Comparison of ENCODE assay signal across 25 cellular contexts in the genomic region with DNA sequence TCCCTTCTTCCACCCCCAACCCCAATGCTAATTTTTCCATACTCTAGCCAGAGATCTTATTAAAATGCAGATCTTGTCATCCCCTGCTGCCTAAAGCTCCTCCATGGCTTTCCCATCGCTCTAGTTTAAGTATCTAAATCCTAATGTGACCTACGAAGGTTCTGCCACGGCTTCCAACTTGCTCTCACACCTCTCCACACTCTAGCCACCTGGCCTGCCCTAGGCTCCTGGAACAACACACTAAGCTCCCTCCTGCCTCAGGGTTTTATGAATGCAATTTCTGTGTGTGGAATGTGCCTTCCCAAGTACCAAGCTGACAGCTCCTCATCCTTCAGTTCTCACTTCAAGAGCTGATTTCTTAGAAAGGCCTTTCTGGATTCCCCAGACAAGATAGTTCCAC. TPM values are rescaled to one million over a fixed set of nuclear protein-coding genes. Genes with fewer than 3 reads are reported as not detected.
"Had no signal": no experiment of that assay in that cellular context is flagged by ENCODE, and none has a peak within 500 bp of the region (broad histone marks: within the 10 kb centered on the region; RNA-seq: fewer than 3 reads in every experiment).

No MANE protein-coding gene starts in this region.

- H3K4me3 Mint-ChIP-seq: activated CD4-positive, alpha-beta memory T cell treated with anti-CD3 and anti-CD28 coated beads, Interleukin-2, amount 10 ng/mL, durations not matched to agents 7 days and 5 days; activated CD4-positive, alpha-beta T cell treated with anti-CD3 and anti-CD28 coated beads, Interleukin-2, amount 10 ng/mL, durations not matched to agents 7 days and 5 days; activated naive CD8-positive, alpha-beta T cell; activated T-cell treated with anti-CD3 and anti-CD28 coated beads, Interleukin-2, amount 50 U/mL, for 4 hours; nephron; stimulated activated memory B cell treated with anti-CD40 and anti-IgM and Interleukin-4, amounts not matched to agents 10 μg/mL and 1 μg/mL and 100 μg/mL, for 72 hours; stimulated activated naive CD8-positive, alpha-beta T cell treated with anti-CD3 and anti-CD28 coated beads, Interleukin-15, amount 100 ng/mL, for 72 hours had no signal

- ATAC-seq: activated T-cell treated with anti-CD3 and anti-CD28 coated beads, Interleukin-2, amount 50 U/mL, for 4 hours; body of pancreas; stimulated activated memory B cell treated with anti-CD40 and anti-IgM and Interleukin-4, amounts not matched to agents 10 μg/mL and 1 μg/mL and 100 μg/mL, for 72 hours; stimulated activated naive CD8-positive, alpha-beta T cell treated with anti-CD3 and anti-CD28 coated beads, Interleukin-15, amount 100 ng/mL, for 72 hours; upper lobe of right lung had no signal

- H3K27me3 Mint-ChIP-seq: activated CD4-positive, alpha-beta memory T cell treated with anti-CD3 and anti-CD28 coated beads, Interleukin-2, amount 10 ng/mL, durations not matched to agents 7 days and 5 days; activated CD4-positive, alpha-beta T cell treated with anti-CD3 and anti-CD28 coated beads, Interleukin-2, amount 10 ng/mL, durations not matched to agents 7 days and 5 days; activated naive CD8-positive, alpha-beta T cell; stimulated activated memory B cell treated with anti-CD40 and anti-IgM and Interleukin-4, amounts not matched to agents 10 μg/mL and 1 μg/mL and 100 μg/mL, for 72 hours; stimulated activated naive CD8-positive, alpha-beta T cell treated with anti-CD3 and anti-CD28 coated beads, Interleukin-15, amount 100 ng/mL, for 72 hours had no signal

- DNase-seq: activated CD4-positive, alpha-beta memory T cell treated with anti-CD3 and anti-CD28 coated beads, Interleukin-2, amount 10 ng/mL, durations not matched to agents 7 days and 5 days; activated CD4-positive, alpha-beta T cell treated with anti-CD3 and anti-CD28 coated beads for 1 hour; activated CD4-positive, alpha-beta T cell treated with anti-CD3 and anti-CD28 coated beads, Interleukin-2, amount 10 ng/mL, durations not matched to agents 7 days and 5 days; activated CD8-positive, alpha-beta memory T cell treated with anti-CD3 and anti-CD28 coated beads, Interleukin-2, amount 50 U/mL, for 48 hours; activated naive CD4-positive, alpha-beta T cell; activated T-cell treated with anti-CD3 and anti-CD28 coated beads, Interleukin-2, amount 50 U/mL, for 4 hours; anterior cingulate cortex; body of pancreas; cortex of kidney; esophagus squamous epithelium; left ventricle myocardium inferior; retina; stimulated activated CD4-positive, alpha-beta T cell treated with anti-CD3 and anti-CD28 coated beads, Interleukin-1b, Interleukin-23, amount 100 ng/mL, for 48 hours; stimulated activated CD4-positive, alpha-beta T cell treated with anti-CD3 and anti-CD28 coated beads, Interleukin-4, amount 100 ng/mL, for 4 hours; stimulated activated CD8-positive, alpha-beta memory T cell treated with anti-CD3 and anti-CD28 coated beads, Interleukin-4, amount 100 ng/mL, for 48 hours; stimulated activated naive CD8-positive, alpha-beta T cell treated with anti-CD3 and anti-CD28 coated beads, Interleukin-15, amount 100 ng/mL, for 72 hours; T-helper 9 cell; thyroid gland; upper lobe of right lung had no signal

- H3K9me3 Mint-ChIP-seq: activated CD4-positive, alpha-beta memory T cell treated with anti-CD3 and anti-CD28 coated beads, Interleukin-2, amount 10 ng/mL, durations not matched to agents 7 days and 5 days; activated CD4-positive, alpha-beta T cell treated with anti-CD3 and anti-CD28 coated beads, Interleukin-2, amount 10 ng/mL, durations not matched to agents 7 days and 5 days; activated T-cell treated with anti-CD3 and anti-CD28 coated beads, Interleukin-2, amount 50 U/mL, for 4 hours; activated T-helper 2 cell treated with anti-CD3 and anti-CD28 coated beads, Interferon-gamma antibody, Interleukin-2, Interleukin-4, amounts not matched to agents 10 μg/mL and 5 μg/mL and 100 μg/mL, durations not matched to agents 14 hours and 24 hours and 36 hours; nephron; stimulated activated memory B cell treated with anti-CD40 and anti-IgM and Interleukin-4, amounts not matched to agents 10 μg/mL and 1 μg/mL and 100 μg/mL, for 72 hours; stimulated activated naive CD8-positive, alpha-beta T cell treated with anti-CD3 and anti-CD28 coated beads, Interleukin-15, amount 100 ng/mL, for 72 hours had no signal

- H3K9me3 ChIP-seq: body of pancreas, esophagus squamous epithelium, left ventricle myocardium inferior, neutrophil, thyroid gland, upper lobe of right lung had no signal

- H3K27ac Mint-ChIP-seq: activated CD4-positive, alpha-beta memory T cell treated with anti-CD3 and anti-CD28 coated beads, Interleukin-2, amount 10 ng/mL, durations not matched to agents 7 days and 5 days; activated CD4-positive, alpha-beta T cell treated with anti-CD3 and anti-CD28 coated beads, Interleukin-2, amount 10 ng/mL, durations not matched to agents 7 days and 5 days; activated T-helper 2 cell treated with anti-CD3 and anti-CD28 coated beads, Interferon-gamma antibody, Interleukin-2, Interleukin-4, amounts not matched to agents 10 μg/mL and 5 μg/mL and 100 μg/mL, durations not matched to agents 14 hours and 24 hours and 36 hours; nephron; stimulated activated memory B cell treated with anti-CD40 and anti-IgM and Interleukin-4, amounts not matched to agents 10 μg/mL and 1 μg/mL and 100 μg/mL, for 72 hours; stimulated activated naive CD8-positive, alpha-beta T cell treated with anti-CD3 and anti-CD28 coated beads, Interleukin-15, amount 100 ng/mL, for 72 hours had no signal

- H3K4me1 Mint-ChIP-seq: activated CD4-positive, alpha-beta T cell treated with anti-CD3 and anti-CD28 coated beads, Interleukin-2, amount 10 ng/mL, durations not matched to agents 7 days and 5 days; nephron; stimulated activated memory B cell treated with anti-CD40 and anti-IgM and Interleukin-4, amounts not matched to agents 10 μg/mL and 1 μg/mL and 100 μg/mL, for 72 hours; stimulated activated naive CD8-positive, alpha-beta T cell treated with anti-CD3 and anti-CD28 coated beads, Interleukin-15, amount 100 ng/mL, for 72 hours had no signal

RNA-seq across cellular contexts. Expression of gene NXPH3, which starts 16.6 kb away (rescaled TPM):
- total RNA-seq: activated CD4-positive, alpha-beta memory T cell treated with anti-CD3 and anti-CD28 coated beads, Interleukin-2, amount 10 ng/mL, durations not matched to agents 7 days and 5 days; activated CD4-positive, alpha-beta T cell treated with anti-CD3 and anti-CD28 coated beads, Interleukin-2, amount 10 ng/mL, durations not matched to agents 7 days and 5 days; T-helper 1 cell treated with Interleukin-12 subunit alpha and Interleukin-12 subunit beta and Interleukin-4 antibody, amounts not matched to agents 30 ng/mL and 1 ng/mL, for 36 hours had no signal
